15 cellular contexts compared by ENCODE assay signal in the genomic region with DNA sequence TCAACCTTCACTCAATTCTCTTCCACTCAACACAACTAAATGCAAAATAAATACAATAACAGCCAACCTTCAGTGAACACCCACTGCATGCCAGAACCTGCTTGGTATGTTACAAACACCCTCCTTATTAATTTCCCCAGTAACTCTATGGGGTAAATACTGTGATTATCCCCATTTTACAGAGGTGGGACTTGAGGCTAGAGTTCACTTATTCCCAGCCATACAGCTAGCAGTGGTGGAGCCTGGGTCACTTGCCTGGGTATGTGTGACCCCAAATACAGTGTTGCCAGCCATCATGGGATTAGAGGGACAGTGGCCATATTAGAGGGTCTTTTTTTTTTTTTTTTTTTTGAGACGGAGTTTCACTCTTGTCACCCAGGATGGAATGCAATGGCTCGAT. TPM values are rescaled to one million over a fixed set of nuclear protein-coding genes. Genes with fewer than 3 reads are reported as not detected.
A peak's percentile ranks its signal among the peaks of the same experiment; 100 is the strongest.
DNase-seq lines count a peak whose midpoint lies in the region; ATAC-seq, FAIRE-seq and TF ChIP-seq lines count a peak whose summit lies in the region.
"Had no signal": no experiment of that assay in that cellular context is flagged by ENCODE, and none has a peak within 500 bp of the region (broad histone marks: within the 10 kb centered on the region; RNA-seq: fewer than 3 reads in every experiment).

No MANE protein-coding gene starts in this region.

- no peaks in the 10 kb centered on the region for H3K36me3 ChIP-seq in CD8-positive, alpha-beta T cell (ENCODE audit: insufficient read depth, low read length)
- peaks cover 18% of the 10 kb centered on the region; the same call in 2 of the 3 replicates for H3K36me3 ChIP-seq in K562 (ENCODE audit: control insufficient read depth, insufficient read depth, low read length)
- H3K36me3 ChIP-seq: Peyer's patch had no signal

- no peak overlapping the region for H3K4me3 Mint-ChIP-seq in activated CD4-positive, alpha-beta T cell treated with anti-CD3 and anti-CD28 coated beads for 36 hours
- H3K4me3 Mint-ChIP-seq in CD8-positive, alpha-beta T cell, result peak overlapping the region; percentile 26
- H3K4me3 Mint-ChIP-seq in mesothelial cell of epicardium, result peak overlapping the region; percentile 28

- H3K9me1 ChIP-seq in K562 (ENCODE audit: control insufficient read depth, insufficient read depth, low read length), result peaks cover 8% of the 10 kb centered on the region

- H3K79me2 ChIP-seq in K562 (ENCODE audit: control insufficient read depth, insufficient read depth, low read length), result peaks cover 12% of the 10 kb centered on the region

- H3K36me3 Mint-ChIP-seq in activated CD4-positive, alpha-beta T cell treated with anti-CD3 and anti-CD28 coated beads for 36 hours (ENCODE audit: low read depth), result no peaks in the 10 kb centered on the region
- peaks cover 16% of the 10 kb centered on the region for H3K36me3 Mint-ChIP-seq in CD8-positive, alpha-beta T cell
- H3K36me3 Mint-ChIP-seq in mesothelial cell of epicardium, result no peaks in the 10 kb centered on the region
- H3K36me3 Mint-ChIP-seq: IgD-negative memory B cell had no signal

- H4K20me1 ChIP-seq in K562 (replicated peaks; ENCODE audit: control insufficient read depth, insufficient read depth, low read length), result no peaks in the 10 kb centered on the region

- no peak for TF ChIP-seq EP300 in K562 (IDR thresholded peaks at IDR 0.05; ENCODE audit: low read length)

- WGBS in K562 (ENCODE audit: insufficient coverage, low coverage, missing lambda C conversion rate), result 83% methylated on average over 1 of the region's 2 CpGs

- H3K4me1 Mint-ChIP-seq in activated CD4-positive, alpha-beta T cell treated with anti-CD3 and anti-CD28 coated beads for 36 hours, result peaks cover 23% of the 10 kb centered on the region
- peaks cover 20% of the 10 kb centered on the region for H3K4me1 Mint-ChIP-seq in CD8-positive, alpha-beta T cell (ENCODE audit: low read depth)
- peaks cover 18% of the 10 kb centered on the region for H3K4me1 Mint-ChIP-seq in mesothelial cell of epicardium

- no peak for TF ChIP-seq RAD21 in K562 (CRISPR knock-in tag; conservative IDR thresholded peaks at IDR 0.05 in 1 of 2, IDR thresholded peaks at IDR 0.05 in 1 of 2)

- TF ChIP-seq CTCF in CD8-positive, alpha-beta T cell (IDR thresholded peaks at IDR 0.05), result no peak
- TF ChIP-seq CTCF in K562 (IDR thresholded peaks at IDR 0.05 in 2 of 3, conservative IDR thresholded peaks at IDR 0.05 in 1 of 3; ENCODE audit: insufficient read depth in 2 of 3, low read depth in 1 of 3, low read length in 3 of 3) (no peak), mesothelial cell of epicardium (IDR thresholded peaks at IDR 0.05; ENCODE audit: unreplicated experiment) (no peak)

- no peak for TF ChIP-seq POLR2A in K562 (conservative IDR thresholded peaks at IDR 0.05)

- no peaks in the 10 kb centered on the region for H3K9me3 ChIP-seq in CD8-positive, alpha-beta T cell (ENCODE audit: low read length)
- 0 out of 2 replicates have a peak, but pooled peaks cover 3% of the 10 kb centered on the region for H3K9me3 ChIP-seq in K562 (replicated peaks; ENCODE audit: control insufficient read depth, insufficient read depth, low read depth, low read length)
- H3K9me3 ChIP-seq: Peyer's patch had no signal

- no peak overlapping the region for H3K4me3 ChIP-seq in CD8-positive, alpha-beta T cell (ENCODE audit: low read depth, low read length)
- no peak overlapping the region for H3K4me3 ChIP-seq in K562
- H3K4me3 ChIP-seq: Peyer's patch had no signal

- no peaks in the 10 kb centered on the region for H3K27me3 Mint-ChIP-seq in activated CD4-positive, alpha-beta T cell treated with anti-CD3 and anti-CD28 coated beads for 36 hours
- no peaks in the 10 kb centered on the region for H3K27me3 Mint-ChIP-seq in CD8-positive, alpha-beta T cell (ENCODE audit: low read depth)
- H3K27me3 Mint-ChIP-seq in mesothelial cell of epicardium (ENCODE audit: low read depth), result no peaks in the 10 kb centered on the region
- H3K27me3 Mint-ChIP-seq: IgD-negative memory B cell had no signal

- peaks cover 17% of the 10 kb centered on the region for H3K4me1 ChIP-seq in CD8-positive, alpha-beta T cell (ENCODE audit: insufficient read depth, low read length)
- peaks cover 41 to 43% of the 10 kb centered on the region in 2 experiments; a peak in 4 of 5 replicates for H3K4me1 ChIP-seq in K562 (replicated peaks in 1 of 2; ENCODE audit: control insufficient read depth in 2 of 2, insufficient read depth in 2 of 2, low read length in 2 of 2)

- in situ Hi-C loops in K562 (cut with MboI), result no loop called here

- H3K27ac Mint-ChIP-seq in activated CD4-positive, alpha-beta T cell treated with anti-CD3 and anti-CD28 coated beads for 36 hours, result peak overlapping the region; percentile 33
- no peak overlapping the region for H3K27ac Mint-ChIP-seq in CD8-positive, alpha-beta T cell
- H3K27ac Mint-ChIP-seq in mesothelial cell of epicardium, result no peak overlapping the region

- no peak overlapping the region for H3K9ac ChIP-seq in K562 (ENCODE audit: insufficient read depth in 1 of 2, low read depth in 2 of 2, low read length in 2 of 2)

- H3K27ac ChIP-seq in CD8-positive, alpha-beta T cell (ENCODE audit: low read depth, low read length), result no peak overlapping the region
- no peak overlapping the region for H3K27ac ChIP-seq in K562 (ENCODE audit: extremely low read depth, low read depth, low read length)
- H3K27ac ChIP-seq: HL-60 had no signal

- no peak overlapping the region for H2AFZ ChIP-seq in K562 (ENCODE audit: low read depth, low read length)

- no peak for ATAC-seq in activated CD4-positive, alpha-beta T cell treated with anti-CD3 and anti-CD28 coated beads for 36 hours
- ATAC-seq in CD8-positive, alpha-beta T cell, result no peak
- ATAC-seq in K562, result no peak

- DNase-seq in activated CD4-positive, alpha-beta T cell treated with anti-CD3 and anti-CD28 coated beads for 36 hours, result no peak
- DNase-seq in activated CD4-positive, alpha-beta T cell treated with anti-CD3 and anti-CD28 coated beads for 48 hours, result no peak
- DNase-seq in CD8-positive, alpha-beta T cell, result no peak
- DNase-seq in K562 (ENCODE audit: extremely low read depth in 1 of 4, low spot score in 3 of 4) (no peak), mesothelial cell of epicardium (ENCODE audit: low spot score in 2 of 2, unreplicated experiment in 2 of 2) (no peak), KG1 (lab: John Stamatoyannopoulos, UW) (no peak), activated T-cell treated with anti-CD3 and anti-CD28 coated beads for 4 hours (no peak), NCI-H345 treated with DMSO at 0.1 percent for 48 hours (lab: John Stamatoyannopoulos, UW; ENCODE audit: unreplicated experiment) (no peak)
- DNase-seq: GDM1, NCI-H146, NCI-H524 had no signal

- no TSS peak for BruUV-seq in K562 (replicated peaks; lab: Mats Ljungman, UMichigan)

- FAIRE-seq in K562 (lab: Jason Lieb, UNC), result no peak
- FAIRE-seq: GM12878 had no signal

- H3K27me3 ChIP-seq in CD8-positive, alpha-beta T cell (ENCODE audit: insufficient read depth, low read length), result no peaks in the 10 kb centered on the region
- no peaks in the 10 kb centered on the region for H3K27me3 ChIP-seq in K562 (ENCODE audit: control insufficient read depth in 2 of 2, insufficient read depth in 2 of 2, low read length in 2 of 2)
- H3K27me3 ChIP-seq: Peyer's patch had no signal

- intact Hi-C loops in activated CD4-positive, alpha-beta T cell treated with anti-CD3 and anti-CD28 coated beads for 36 hours (cut with DNase I, micrococcal nuclease), result loop anchor here (5.0 to 10.0 kb wide), 2 partner anchors 129 to 223 kb away; a partner anchor contains a TSS
- intact Hi-C loops in CD8-positive, alpha-beta T cell (cut with DNase I, micrococcal nuclease), result loop anchor here (5.0 to 10.0 kb wide), 4 partner anchors 117 to 621 kb away; a partner anchor contains a TSS
- intact Hi-C loops in K562 (cut with micrococcal nuclease), result no loop called here

- peak overlapping the region; percentile 33; the same call in 1 of the 2 replicates for H3K4me2 ChIP-seq in K562 (ENCODE audit: insufficient read depth, low read length)

- POLR2A ChIA-PET in activated CD4-positive, alpha-beta T cell treated with anti-CD3 and anti-CD28 coated beads for 36 hours (lab: Charles Lee), result no interaction called here
- POLR2A ChIA-PET in CD8-positive, alpha-beta T cell (lab: Charles Lee), result interaction anchor here (1.0 to 1.2 kb wide), 3 partner anchors 18 to 117 kb away, joined by 3 to 4 read pairs (median 3); a partner anchor contains a TSS
- POLR2A ChIA-PET in K562 (lab: Yijun Ruan, JAX), result interaction anchor here (0.7 to 2.1 kb wide), 5 partner anchors 9 to 1442 kb away, joined by 3 to 5 read pairs (median 4); no protein-coding TSS in a partner anchor

- H3K9me3 Mint-ChIP-seq in activated CD4-positive, alpha-beta T cell treated with anti-CD3 and anti-CD28 coated beads for 36 hours (ENCODE audit: low read depth), result no peaks in the 10 kb centered on the region
- no peaks in the 10 kb centered on the region for H3K9me3 Mint-ChIP-seq in CD8-positive, alpha-beta T cell
- H3K9me3 Mint-ChIP-seq in mesothelial cell of epicardium, result no peaks in the 10 kb centered on the region
- H3K9me3 Mint-ChIP-seq: IgD-negative memory B cell had no signal

- CTCF ChIA-PET in activated CD4-positive, alpha-beta T cell treated with anti-CD3 and anti-CD28 coated beads for 36 hours (lab: Charles Lee), result interaction anchor here (1.2 to 1.5 kb wide), 2 partner anchors 9 to 13 kb away, joined by 4 read pairs; no protein-coding TSS in a partner anchor
- CTCF ChIA-PET in CD8-positive, alpha-beta T cell (lab: Charles Lee), result interaction anchor here (0.8 to 2.9 kb wide), 3 partner anchors 18 to 156 kb away, joined by 3 to 10 read pairs (median 4); a partner anchor contains a TSS
- CTCF ChIA-PET in K562 (lab: Yijun Ruan, JAX; ENCODE audit: low intra/inter-chr PET ratio), result no interaction called here

RNA-seq across cellular contexts. Expression of a gene that starts 1.6 kb away (rescaled TPM):
- total RNA-seq in activated CD4-positive, alpha-beta T cell treated with anti-CD3 and anti-CD28 coated beads for 36 hours, result 1 to 10 TPM; 2.4 to 3.7 TPM
- 1 to 10 TPM; 5.2 to 5.6 TPM for total RNA-seq in CD8-positive, alpha-beta T cell
- total RNA-seq in K562 (2011; cell fraction: chromatin; rRNA removed; ENCODE audit: low replicate concordance), result 6.0 and 32.3 TPM in 2 replicates
- 25.7 and 37.9 TPM in 2 replicates for total RNA-seq in K562 (2011; cell fraction: nucleolus; rRNA removed)
- total RNA-seq in K562 (2011; cell fraction: nucleoplasm; rRNA removed), result 15.3 and 20.1 TPM in 2 replicates
- total RNA-seq in K562 (2014; rRNA removed), result 19.9 and 27.8 TPM in 2 replicates
- 3.3 and 3.7 TPM in 2 replicates for total RNA-seq in K562 (2014; rRNA removed; fragmentation: Illumina TruSeq; extraction: Trizol)
- 8.0 and 8.3 TPM in 2 replicates for total RNA-seq in K562 (2015; rRNA removed; fragmentation: Illumina TruSeq; extraction: Trizol)
- total RNA-seq in K562 (2021), result 17.8 and 20.9 TPM in 2 replicates
- 10.9 and 15.9 TPM in 2 replicates for polyA plus RNA-seq in K562 (2011; rRNA removed)
- 14.2 and 28.7 TPM in 2 replicates for polyA plus RNA-seq in K562 (2011; cell fraction: cytosol; rRNA removed)
- polyA plus RNA-seq in K562 (2011; cell fraction: nucleus; rRNA removed), result 22.8 and 30.9 TPM in 2 replicates
- polyA plus RNA-seq in K562 (2012), result 16.0 and 21.8 TPM in 2 replicates
- polyA plus RNA-seq in K562 (2014; fragmentation: Illumina TruSeq; extraction: Trizol), result 8.1 and 13.6 TPM in 2 replicates
- polyA plus RNA-seq in K562 (2014; fragmentation: Nextera tagmentation; extraction: Ambion mirVana), result under 1 TPM; 0.17 to 0.32 TPM
- polyA plus RNA-seq in K562 (2014; rRNA removed), result 10.3 and 15.5 TPM in 2 replicates
- 11.8 and 19.8 TPM in 2 replicates for polyA minus RNA-seq in K562 (2011; rRNA and poly(A)+ RNA removed)
- 18.6 and 24.7 TPM in 2 replicates for polyA minus RNA-seq in K562 (2011; cell fraction: cytosol; rRNA and poly(A)+ RNA removed)
- 21.7 and 22.7 TPM in 2 replicates for polyA minus RNA-seq in K562 (2011; cell fraction: nucleus; rRNA and poly(A)+ RNA removed)
- 7.7 to 10.7 TPM (median 9.1 TPM) in 3 replicates for total RNA-seq in mesothelial cell of epicardium

RNA-seq across cellular contexts. Expression of a gene that starts 22.9 kb away (rescaled TPM):
- 1 to 10 TPM; 4.9 to 6.5 TPM for total RNA-seq in activated CD4-positive, alpha-beta T cell treated with anti-CD3 and anti-CD28 coated beads for 36 hours
- total RNA-seq in CD8-positive, alpha-beta T cell, result 1 to 10 TPM; 4.3 to 5.6 TPM
- total RNA-seq in K562 (2011; cell fraction: chromatin; rRNA removed; ENCODE audit: low replicate concordance), result 15.4 and 51.0 TPM in 2 replicates
- total RNA-seq in K562 (2011; cell fraction: nucleolus; rRNA removed), result 25.4 and 38.4 TPM in 2 replicates
- 20.2 and 22.1 TPM in 2 replicates for total RNA-seq in K562 (2011; cell fraction: nucleoplasm; rRNA removed)
- total RNA-seq in K562 (2014; rRNA removed) (6.3 and 7.0 TPM in 2 replicates), K562 (2014; rRNA removed; fragmentation: Illumina TruSeq; extraction: Trizol) (2.7 and 4.3 TPM in 2 replicates), K562 (2015; rRNA removed; fragmentation: Illumina TruSeq; extraction: Trizol) (5.2 and 6.0 TPM in 2 replicates), K562 (2021) (11.2 and 15.1 TPM in 2 replicates), mesothelial cell of epicardium (85.3 to 88.3 TPM (median 86.6 TPM) in 3 replicates)
- polyA plus RNA-seq in K562 (2011; rRNA removed) (21.0 and 33.1 TPM in 2 replicates), K562 (2014; fragmentation: Illumina TruSeq; extraction: Trizol) (4.4 and 10.8 TPM in 2 replicates), K562 (2014; fragmentation: Nextera tagmentation; extraction: Ambion mirVana) (1 to 10 TPM in 1 of 2 experiments, under 1 TPM in 1; 0.73 to 1.1 TPM), K562 (2014; rRNA removed) (14.8 and 17.1 TPM in 2 replicates)
- polyA plus RNA-seq in K562 (2011; cell fraction: cytosol; rRNA removed), result 31.5 and 39.3 TPM in 2 replicates
- 84.8 and 93.8 TPM in 2 replicates for polyA plus RNA-seq in K562 (2011; cell fraction: nucleus; rRNA removed)
- polyA plus RNA-seq in K562 (2012), result 14.3 and 15.2 TPM in 2 replicates
- 7.3 and 9.1 TPM in 2 replicates for polyA minus RNA-seq in K562 (2011; rRNA and poly(A)+ RNA removed)
- 9.3 and 17.2 TPM in 2 replicates for polyA minus RNA-seq in K562 (2011; cell fraction: cytosol; rRNA and poly(A)+ RNA removed)
- polyA minus RNA-seq in K562 (2011; cell fraction: nucleus; rRNA and poly(A)+ RNA removed), result 17.2 and 21.5 TPM in 2 replicates
